33 cellular contexts compared by ENCODE assay signal in the genomic region with DNA sequence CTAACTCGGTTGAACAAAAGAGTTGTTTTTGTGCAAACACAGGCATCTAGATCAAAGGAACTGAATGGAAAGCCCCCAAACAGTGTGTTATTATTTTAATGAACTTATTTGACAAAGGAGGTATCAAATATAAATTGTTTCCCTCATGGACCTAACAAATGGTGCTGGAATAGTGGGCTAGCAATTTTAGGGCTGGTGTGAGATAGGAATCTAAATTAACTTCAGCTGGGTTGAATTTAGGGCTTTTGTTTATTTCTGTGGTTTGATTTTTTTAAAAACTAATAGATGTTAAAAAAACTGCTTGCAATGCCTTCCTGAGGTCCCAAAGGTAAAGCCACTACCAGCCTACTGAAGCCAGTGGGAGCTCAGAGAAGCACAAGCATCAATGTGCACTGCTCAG.
"Had no signal": no experiment of that assay in that cellular context is flagged by ENCODE, and none has a peak within 500 bp of the region (broad histone marks: within the 10 kb centered on the region; RNA-seq: fewer than 3 reads in every experiment).

No MANE protein-coding gene starts in this region.

- H3K9me3 Mint-ChIP-seq: activated B cell treated with CpG ODN at 0.5 μM for 24 hours; activated CD4-positive, alpha-beta memory T cell treated with anti-CD3 and anti-CD28 coated beads, Interleukin-2, amount 10 ng/mL, durations not matched to agents 7 days and 5 days; activated CD4-positive, alpha-beta T cell treated with anti-CD3 and anti-CD28 coated beads, Interleukin-2, amount 10 ng/mL, durations not matched to agents 7 days and 5 days; activated naive CD4-positive, alpha-beta T cell treated with anti-CD3 and anti-CD28 coated beads, Interleukin-2, amount 10 ng/mL, durations not matched to agents 7 days and 5 days; activated naive CD4-positive, alpha-beta T cell treated with anti-CD3 and anti-CD28 coated beads, Interleukin-2, amount 50 U/mL, for 24 hours; activated naive CD8-positive, alpha-beta T cell treated with anti-CD3 and anti-CD28 coated beads for 36 hours; activated T-cell treated with anti-CD3 and anti-CD28 coated beads, Interleukin-2, amount 50 U/mL, for 24 hours; activated T-helper 2 cell treated with anti-CD3 and anti-CD28 coated beads, Interferon-gamma antibody, Interleukin-2, Interleukin-4, amounts not matched to agents 10 μg/mL and 5 μg/mL and 100 μg/mL, durations not matched to agents 14 hours and 24 hours and 36 hours; T-helper 1 cell treated with Interleukin-12 subunit alpha and Interleukin-12 subunit beta and Interleukin-4 antibody, amounts not matched to agents 30 μg/mL and 1 μg/mL, for 36 hours; T-helper 2 cell treated with Interferon-gamma antibody and Interleukin-4, amounts not matched to agents 5 μg/mL and 100 μg/mL, for 36 hours had no signal

- H3K27ac Mint-ChIP-seq: activated B cell treated with CpG ODN at 0.5 μM for 24 hours; activated CD4-positive, alpha-beta memory T cell treated with anti-CD3 and anti-CD28 coated beads, Interleukin-2, amount 10 ng/mL, durations not matched to agents 7 days and 5 days; activated CD4-positive, alpha-beta T cell treated with anti-CD3 and anti-CD28 coated beads for 36 hours; activated CD4-positive, alpha-beta T cell treated with anti-CD3 and anti-CD28 coated beads, Interleukin-2, amount 10 ng/mL, durations not matched to agents 7 days and 5 days; activated CD8-positive, alpha-beta memory T cell treated with anti-CD3 and anti-CD28 coated beads, Interleukin-2, amount 10 ng/mL, durations not matched to agents 7 days and 5 days; activated CD8-positive, alpha-beta T cell treated with anti-CD3 and anti-CD28 coated beads, Interleukin-2, amount 10 ng/mL, durations not matched to agents 7 days and 5 days; activated naive CD4-positive, alpha-beta T cell treated with anti-CD3 and anti-CD28 coated beads, Interleukin-2, amount 10 ng/mL, durations not matched to agents 7 days and 5 days; activated naive CD4-positive, alpha-beta T cell treated with anti-CD3 and anti-CD28 coated beads, Interleukin-2, amount 50 U/mL, for 24 hours; activated naive CD8-positive, alpha-beta T cell treated with anti-CD3 and anti-CD28 coated beads for 36 hours; activated T-cell treated with anti-CD3 and anti-CD28 coated beads, Interleukin-2, amount 50 U/mL, for 24 hours; activated T-helper 2 cell treated with anti-CD3 and anti-CD28 coated beads, Interferon-gamma antibody, Interleukin-2, Interleukin-4, amounts not matched to agents 10 μg/mL and 5 μg/mL and 100 μg/mL, durations not matched to agents 14 hours and 24 hours and 36 hours; T-helper 1 cell treated with Interleukin-12 subunit alpha and Interleukin-12 subunit beta and Interleukin-4 antibody, amounts not matched to agents 30 μg/mL and 1 μg/mL, for 36 hours; T-helper 2 cell treated with Interferon-gamma antibody and Interleukin-4, amounts not matched to agents 5 μg/mL and 100 μg/mL, for 36 hours had no signal

- H3K4me3 Mint-ChIP-seq: activated B cell treated with CpG ODN at 0.5 μM for 24 hours; activated CD4-positive, alpha-beta memory T cell treated with anti-CD3 and anti-CD28 coated beads, Interleukin-2, amount 10 ng/mL, durations not matched to agents 7 days and 5 days; activated CD4-positive, alpha-beta T cell treated with anti-CD3 and anti-CD28 coated beads for 36 hours; activated CD4-positive, alpha-beta T cell treated with anti-CD3 and anti-CD28 coated beads, Interleukin-2, amount 10 ng/mL, durations not matched to agents 7 days and 5 days; activated CD8-positive, alpha-beta memory T cell treated with anti-CD3 and anti-CD28 coated beads, Interleukin-2, amount 10 ng/mL, durations not matched to agents 7 days and 5 days; activated CD8-positive, alpha-beta T cell treated with anti-CD3 and anti-CD28 coated beads, Interleukin-2, amount 10 ng/mL, durations not matched to agents 7 days and 5 days; activated naive CD4-positive, alpha-beta T cell treated with anti-CD3 and anti-CD28 coated beads, Interleukin-2, amount 10 ng/mL, durations not matched to agents 7 days and 5 days; activated naive CD4-positive, alpha-beta T cell treated with anti-CD3 and anti-CD28 coated beads, Interleukin-2, amount 50 U/mL, for 24 hours; activated naive CD8-positive, alpha-beta T cell treated with anti-CD3 and anti-CD28 coated beads for 36 hours; activated T-cell treated with anti-CD3 and anti-CD28 coated beads, Interleukin-2, amount 50 U/mL, for 24 hours; T-helper 1 cell treated with Interleukin-12 subunit alpha and Interleukin-12 subunit beta and Interleukin-4 antibody, amounts not matched to agents 30 μg/mL and 1 μg/mL, for 36 hours; T-helper 2 cell treated with Interferon-gamma antibody and Interleukin-4, amounts not matched to agents 5 μg/mL and 100 μg/mL, for 36 hours had no signal

- H3K27me3 ChIP-seq: body of pancreas, brain microvascular endothelial cell, breast epithelium had no signal

- DNase-seq: activated B cell treated with CpG ODN at 0.5 μM for 24 hours; activated CD4-positive, alpha-beta memory T cell treated with anti-CD3 and anti-CD28 coated beads, Interleukin-2, amount 10 ng/mL, durations not matched to agents 7 days and 5 days; activated CD4-positive, alpha-beta T cell treated with anti-CD3 and anti-CD28 coated beads for 1 hour; activated CD4-positive, alpha-beta T cell treated with anti-CD3 and anti-CD28 coated beads for 36 hours; activated CD4-positive, alpha-beta T cell treated with anti-CD3 and anti-CD28 coated beads for 48 hours; activated CD4-positive, alpha-beta T cell treated with anti-CD3 and anti-CD28 coated beads, Interleukin-2, amount 10 ng/mL, durations not matched to agents 7 days and 5 days; activated CD4-positive, alpha-beta T cell treated with anti-CD3 and anti-CD28 coated beads, Interleukin-2, amount 50 U/mL, for 48 hours; activated CD8-positive, alpha-beta memory T cell treated with anti-CD3 and anti-CD28 coated beads for 24 hours; activated CD8-positive, alpha-beta memory T cell treated with anti-CD3 and anti-CD28 coated beads, Interleukin-2, amount 10 ng/mL, durations not matched to agents 7 days and 5 days; activated CD8-positive, alpha-beta memory T cell treated with anti-CD3 and anti-CD28 coated beads, Interleukin-2, amount 50 U/mL, for 48 hours; activated CD8-positive, alpha-beta T cell treated with anti-CD3 and anti-CD28 coated beads, Interleukin-2, amount 10 ng/mL, durations not matched to agents 7 days and 5 days; activated effector memory CD4-positive, alpha-beta T cell treated with Interleukin-2 at 50 U/mL for 16 hours; activated gamma-delta T cell; activated naive CD4-positive, alpha-beta T cell treated with anti-CD3 and anti-CD28 coated beads, Interleukin-2, amount 10 ng/mL, durations not matched to agents 7 days and 5 days; activated naive CD4-positive, alpha-beta T cell treated with Interleukin-2 at 50 U/mL for 16 hours; activated naive CD8-positive, alpha-beta T cell treated with anti-CD3 and anti-CD28 coated beads for 36 hours; activated T-cell treated with anti-CD3 and anti-CD28 coated beads, Interleukin-2, amount 50 U/mL, for 24 hours; activated T-cell treated with anti-CD3 and anti-CD28 coated beads, Interleukin-2, amount 50 U/mL, for 48 hours; amygdala; anterior cingulate cortex; body of pancreas; brain microvascular endothelial cell; central memory CD4-positive, alpha-beta T cell; T-helper 1 cell; T-helper 2 cell; T-helper 9 cell had no signal

- H3K27me3 Mint-ChIP-seq: activated B cell treated with CpG ODN at 0.5 μM for 24 hours; activated CD4-positive, alpha-beta memory T cell treated with anti-CD3 and anti-CD28 coated beads, Interleukin-2, amount 10 ng/mL, durations not matched to agents 7 days and 5 days; activated CD4-positive, alpha-beta T cell treated with anti-CD3 and anti-CD28 coated beads for 36 hours; activated CD4-positive, alpha-beta T cell treated with anti-CD3 and anti-CD28 coated beads, Interleukin-2, amount 10 ng/mL, durations not matched to agents 7 days and 5 days; activated CD8-positive, alpha-beta memory T cell treated with anti-CD3 and anti-CD28 coated beads, Interleukin-2, amount 10 ng/mL, durations not matched to agents 7 days and 5 days; activated naive CD4-positive, alpha-beta T cell treated with anti-CD3 and anti-CD28 coated beads, Interleukin-2, amount 10 ng/mL, durations not matched to agents 7 days and 5 days; activated naive CD4-positive, alpha-beta T cell treated with anti-CD3 and anti-CD28 coated beads, Interleukin-2, amount 50 U/mL, for 24 hours; activated naive CD8-positive, alpha-beta T cell treated with anti-CD3 and anti-CD28 coated beads for 36 hours; activated T-cell treated with anti-CD3 and anti-CD28 coated beads, Interleukin-2, amount 50 U/mL, for 24 hours had no signal

- H3K4me1 Mint-ChIP-seq: activated naive CD4-positive, alpha-beta T cell treated with anti-CD3 and anti-CD28 coated beads, Interleukin-2, amount 10 ng/mL, durations not matched to agents 7 days and 5 days had no signal

- ATAC-seq: activated CD4-positive, alpha-beta T cell treated with anti-CD3 and anti-CD28 coated beads for 36 hours; activated CD4-positive, CD25-positive, alpha-beta regulatory T cell treated with anti-CD3 and anti-CD28 coated beads, Interleukin-2, amount 50 U/mL, for 24 hours; activated CD8-positive, alpha-beta memory T cell treated with anti-CD3 and anti-CD28 coated beads, Interleukin-2, amount 10 ng/mL, durations not matched to agents 7 days and 5 days; activated CD8-positive, alpha-beta T cell treated with anti-CD3 and anti-CD28 coated beads, Interleukin-2, amount 10 ng/mL, durations not matched to agents 7 days and 5 days; body of pancreas had no signal

- H3K36me3 ChIP-seq: brain microvascular endothelial cell, breast epithelium had no signal

- H3K27ac ChIP-seq: body of pancreas, brain microvascular endothelial cell, breast epithelium, VCaP had no signal

- H3K4me3 ChIP-seq: body of pancreas, breast epithelium had no signal

- H3K9me3 ChIP-seq: body of pancreas, breast epithelium had no signal

- H3K4me1 ChIP-seq: body of pancreas, breast epithelium had no signal
